24 cellular contexts compared by ENCODE assay signal in the genomic region with DNA sequence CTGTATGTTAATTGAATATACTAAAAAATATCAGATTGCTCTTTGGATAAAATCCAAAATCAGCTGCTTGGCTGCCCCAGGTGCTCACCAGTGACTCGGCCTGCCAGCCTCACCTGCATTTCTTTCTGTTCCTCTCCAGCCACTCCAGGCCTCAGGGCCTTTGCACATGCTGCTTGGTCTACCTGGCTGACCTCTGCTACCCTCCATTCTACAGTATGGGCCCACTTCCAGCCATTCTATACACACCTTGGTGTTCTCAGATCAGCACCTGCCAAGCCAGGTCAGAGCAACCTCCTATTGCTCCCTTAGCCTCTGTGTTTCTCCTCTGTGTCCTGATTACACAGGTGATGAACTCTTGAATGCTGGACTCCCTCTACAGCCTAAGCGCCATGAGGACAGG.
"Had no signal": no experiment of that assay in that cellular context is flagged by ENCODE, and none has a peak within 500 bp of the region (broad histone marks: within the 10 kb centered on the region; RNA-seq: fewer than 3 reads in every experiment).

No MANE protein-coding gene starts in this region.

- H3K4me3 ChIP-seq: coronary artery, dorsolateral prefrontal cortex, esophagus squamous epithelium, gastrocnemius medialis, hepatocyte, left ventricle myocardium inferior, lower lobe of right lung, mucosa of descending colon had no signal

- H3K9me3 ChIP-seq: esophagus squamous epithelium, gastrocnemius medialis, lower lobe of right lung, mucosa of descending colon had no signal

- H3K4me3 Mint-ChIP-seq: immature natural killer cell, mesothelial cell of epicardium, naive B cell had no signal

- H3K4me1 ChIP-seq: esophagus squamous epithelium, gastrocnemius medialis, left ventricle myocardium inferior, lower lobe of right lung had no signal

- H3K27ac Mint-ChIP-seq: immature natural killer cell, mesothelial cell of epicardium, naive B cell had no signal

- H3K27ac ChIP-seq: coronary artery, dorsolateral prefrontal cortex, esophagus squamous epithelium, gastrocnemius medialis, hepatocyte, left ventricle myocardium inferior, lower lobe of right lung had no signal

- H3K4me1 Mint-ChIP-seq: immature natural killer cell, mesothelial cell of epicardium, naive B cell had no signal

- ATAC-seq: gastrocnemius medialis, left colon, left lobe of liver, lower lobe of right lung, mucosa of descending colon had no signal

- DNase-seq: dermis blood vessel endothelial cell; dorsolateral prefrontal cortex; effector CD4-positive, alpha-beta T cell; effector memory CD4-positive, alpha-beta T cell; esophagus squamous epithelium; foreskin fibroblast; foreskin melanocyte; gastrocnemius medialis; glutamatergic neuron; hypothalamus; immature natural killer cell; islet precursor cell; kidney; kidney glomerular epithelial cell; left colon; left ventricle myocardium inferior; lower lobe of right lung; mesenchymal stem cell; mucosa of descending colon; naive B cell had no signal

- H3K36me3 Mint-ChIP-seq: immature natural killer cell, mesothelial cell of epicardium, naive B cell had no signal

- H3K36me3 ChIP-seq: esophagus squamous epithelium, gastrocnemius medialis, left ventricle myocardium inferior, lower lobe of right lung had no signal
